Comparison of ENCODE assay signal across 21 cellular contexts in genomic region chr2:202508686-202509085, GRCh38.
"Had no signal": no experiment of that assay in that cellular context is flagged by ENCODE, and none has a peak within 500 bp of the region (broad histone marks: within the 10 kb centered on the region; RNA-seq: fewer than 3 reads in every experiment).

No MANE protein-coding gene starts in this region.

- H3K9me3 ChIP-seq: adrenal gland, body of pancreas, gastrocnemius medialis, heart left ventricle, lower lobe of right lung, neutrophil, thoracic aorta, upper lobe of left lung had no signal

- ATAC-seq: activated T-cell treated with anti-CD3 and anti-CD28 coated beads, Interleukin-2, amount 50 U/mL, for 72 hours; body of pancreas; gastrocnemius medialis; heart left ventricle; left cardiac atrium; lower lobe of right lung; natural killer cell treated with Interleukin-12 subunit alpha and Interleukin-12 subunit beta and Interleukin-15 and Interleukin-18, amount 100 ng/mL, for 72 hours; sciatic nerve; stimulated activated naive B cell treated with anti-CD40 and anti-IgM and Interleukin-4, amounts not matched to agents 10 μg/mL and 1 μg/mL and 100 μg/mL, for 72 hours had no signal

- H3K9me3 Mint-ChIP-seq: activated naive CD4-positive, alpha-beta T cell treated with anti-CD3 and anti-CD28 coated beads, Interleukin-2, amount 50 U/mL, for 24 hours; activated T-cell treated with anti-CD3 and anti-CD28 coated beads, Interleukin-2, amount 50 U/mL, for 72 hours; endodermal cell; natural killer cell treated with Interleukin-12 subunit alpha and Interleukin-12 subunit beta and Interleukin-15 and Interleukin-18, amount 100 ng/mL, for 72 hours had no signal

- H3K27me3 Mint-ChIP-seq: activated naive CD4-positive, alpha-beta T cell treated with anti-CD3 and anti-CD28 coated beads, Interleukin-2, amount 50 U/mL, for 24 hours; natural killer cell treated with Interleukin-12 subunit alpha and Interleukin-12 subunit beta and Interleukin-15 and Interleukin-18, amount 100 ng/mL, for 72 hours; stimulated activated naive B cell treated with anti-CD40 and anti-IgM and Interleukin-4, amounts not matched to agents 10 μg/mL and 1 μg/mL and 100 μg/mL, for 72 hours had no signal

- H3K27ac ChIP-seq: adrenal gland, body of pancreas, gastrocnemius medialis, heart left ventricle, lower lobe of right lung, neutrophil, thoracic aorta, upper lobe of left lung, VCaP had no signal

- H3K36me3 ChIP-seq: adrenal gland, gastrocnemius medialis, neutrophil, thoracic aorta had no signal

- H3K4me1 Mint-ChIP-seq: endodermal cell; stimulated activated naive B cell treated with anti-CD40 and anti-IgM and Interleukin-4, amounts not matched to agents 10 μg/mL and 1 μg/mL and 100 μg/mL, for 72 hours had no signal

- H3K4me1 ChIP-seq: body of pancreas, gastrocnemius medialis, heart left ventricle, lower lobe of right lung had no signal

- H3K4me3 Mint-ChIP-seq: activated naive CD4-positive, alpha-beta T cell treated with anti-CD3 and anti-CD28 coated beads, Interleukin-2, amount 50 U/mL, for 24 hours; activated T-cell treated with anti-CD3 and anti-CD28 coated beads, Interleukin-2, amount 50 U/mL, for 72 hours; endodermal cell; natural killer cell treated with Interleukin-12 subunit alpha and Interleukin-12 subunit beta and Interleukin-15 and Interleukin-18, amount 100 ng/mL, for 72 hours; stimulated activated naive B cell treated with anti-CD40 and anti-IgM and Interleukin-4, amounts not matched to agents 10 μg/mL and 1 μg/mL and 100 μg/mL, for 72 hours had no signal

- H3K27ac Mint-ChIP-seq: activated naive CD4-positive, alpha-beta T cell treated with anti-CD3 and anti-CD28 coated beads, Interleukin-2, amount 50 U/mL, for 24 hours; activated T-cell treated with anti-CD3 and anti-CD28 coated beads, Interleukin-2, amount 50 U/mL, for 72 hours; endodermal cell; natural killer cell treated with Interleukin-12 subunit alpha and Interleukin-12 subunit beta and Interleukin-15 and Interleukin-18, amount 100 ng/mL, for 72 hours; stimulated activated naive B cell treated with anti-CD40 and anti-IgM and Interleukin-4, amounts not matched to agents 10 μg/mL and 1 μg/mL and 100 μg/mL, for 72 hours had no signal

- H3K36me3 Mint-ChIP-seq: natural killer cell treated with Interleukin-12 subunit alpha and Interleukin-12 subunit beta and Interleukin-15 and Interleukin-18, amount 100 ng/mL, for 72 hours had no signal

- H3K27me3 ChIP-seq: adrenal gland, body of pancreas, gastrocnemius medialis, heart left ventricle, neutrophil, upper lobe of left lung had no signal

- DNase-seq: activated CD4-positive, alpha-beta T cell treated with anti-CD3 and anti-CD28 coated beads for 1 hour; activated CD4-positive, alpha-beta T cell treated with anti-CD3 and anti-CD28 coated beads, Interleukin-2, amount 50 U/mL, for 4 hours; activated effector memory CD4-positive, alpha-beta T cell treated with anti-CD3 and anti-CD28 coated beads, Interleukin-2, amount 50 U/mL, for 16 hours; activated T-cell treated with anti-CD3 and anti-CD28 coated beads, Interleukin-2, amount 50 U/mL, for 72 hours; adrenal gland; body of pancreas; endodermal cell; gastrocnemius medialis; heart left ventricle; left cardiac atrium; lower lobe of right lung; stimulated activated naive B cell treated with anti-CD40 and anti-IgM and Interleukin-4, amounts not matched to agents 10 μg/mL and 1 μg/mL and 100 μg/mL, for 72 hours; SW 1271; T-helper 2 cell; upper lobe of left lung had no signal

- H3K4me3 ChIP-seq: adrenal gland, body of pancreas, gastrocnemius medialis, heart left ventricle, lower lobe of right lung, thoracic aorta, upper lobe of left lung had no signal
